1 cellular context compared by ENCODE assay signal in genomic region chr17:68324114-68324513, GRCh38.
TF ChIP-seq lines count a peak whose summit lies in the region.

No MANE protein-coding gene starts in this region.

TF ChIP-seq in HepG2, 621 proteins besides CTCF, POLR2A, EP300 and RAD21:
- TF ChIP-seq NFKBIZ (CRISPR knock-in tag; IDR thresholded peaks at IDR 0.05) = no peak
- TF ChIP-seq NFRKB (IDR thresholded peaks at IDR 0.05) = no peak
- no peak for TF ChIP-seq RORA (CRISPR knock-in tag; IDR thresholded peaks at IDR 0.05)
- TF ChIP-seq ZNF10 (CRISPR knock-in tag; IDR thresholded peaks at IDR 0.05; ENCODE audit: borderline replicate concordance, low read depth) = no peak
- no peak for TF ChIP-seq ZNF549 (CRISPR knock-in tag; IDR thresholded peaks at IDR 0.05)
- TF ChIP-seq ZSCAN25 (CRISPR knock-in tag; IDR thresholded peaks at IDR 0.05) = no peak
